In genomic region chr12:460301-461230, GRCh38 we compare ENCODE assay signal across 9 cellular contexts. TPM values are rescaled to one million over a fixed set of nuclear protein-coding genes. Genes with fewer than 3 reads are reported as not detected.
DNase-seq lines count a peak whose midpoint lies in the region; ATAC-seq, FAIRE-seq and TF ChIP-seq lines count a peak whose summit lies in the region.
"Had no signal": no experiment of that assay in that cellular context is flagged by ENCODE, and none has a peak within 500 bp of the region (broad histone marks: within the 10 kb centered on the region; RNA-seq: fewer than 3 reads in every experiment).

No MANE protein-coding gene starts in this region.

- ATAC-seq in Right ventricle myocardium superior (ENCODE audit: poor library complexity) (no peak), Right ventricle myocardium inferior (no peak), HG02852 (IDR thresholded peaks at IDR 0.05; ENCODE audit: unreplicated experiment) (no peak), GM19463 (IDR thresholded peaks at IDR 0.05; ENCODE audit: unreplicated experiment) (no peak)

- H3K4me3 Mint-ChIP-seq in activated CD4-positive, alpha-beta T cell treated with anti-CD3 and anti-CD28 coated beads, Interleukin-2, amount 10 ng/mL, durations not matched to agents 7 days and 5 days: peak overlapping the region; percentile 74
- peak overlapping the region; percentile 86 for H3K4me3 Mint-ChIP-seq in nephron progenitor cell

- H3K36me3 ChIP-seq in endocrine pancreas (ENCODE audit: control insufficient read depth, insufficient read depth, low read length): no peaks in the 10 kb centered on the region

- H3K27me3 ChIP-seq in endocrine pancreas (ENCODE audit: control insufficient read depth, insufficient read depth, low read length): no peaks in the 10 kb centered on the region

- no peak overlapping the region for H3K9ac ChIP-seq in endocrine pancreas (ENCODE audit: control insufficient read depth, insufficient read depth, low read length)

- POLR2A ChIA-PET in activated CD4-positive, alpha-beta T cell treated with anti-CD3 and anti-CD28 coated beads, Interleukin-2, amount 10 ng/mL, durations not matched to agents 7 days and 5 days (lab: Charles Lee): no interaction called here

- H3K9me3 Mint-ChIP-seq in activated CD4-positive, alpha-beta T cell treated with anti-CD3 and anti-CD28 coated beads, Interleukin-2, amount 10 ng/mL, durations not matched to agents 7 days and 5 days: no peaks in the 10 kb centered on the region
- no peaks in the 10 kb centered on the region for H3K9me3 Mint-ChIP-seq in nephron progenitor cell

- H3K9me3 ChIP-seq in endocrine pancreas (ENCODE audit: control insufficient read depth, low read length): no peaks in the 10 kb centered on the region

- no peaks in the 10 kb centered on the region for H3K36me3 Mint-ChIP-seq in activated CD4-positive, alpha-beta T cell treated with anti-CD3 and anti-CD28 coated beads, Interleukin-2, amount 10 ng/mL, durations not matched to agents 7 days and 5 days (ENCODE audit: low read depth)
- peaks cover 5% of the 10 kb centered on the region for H3K36me3 Mint-ChIP-seq in nephron progenitor cell (ENCODE audit: low read depth)

- peaks cover 3% of the 10 kb centered on the region for H3K4me1 ChIP-seq in endocrine pancreas (ENCODE audit: control insufficient read depth, insufficient read depth, low read length)

- H3K27me3 Mint-ChIP-seq in activated CD4-positive, alpha-beta T cell treated with anti-CD3 and anti-CD28 coated beads, Interleukin-2, amount 10 ng/mL, durations not matched to agents 7 days and 5 days: peaks cover 76% of the 10 kb centered on the region
- H3K27me3 Mint-ChIP-seq in nephron progenitor cell (ENCODE audit: low read depth, poor library complexity): peaks cover 52% of the 10 kb centered on the region

- FAIRE-seq in urothelium cell line (lab: Jason Lieb, UNC): no peak
- FAIRE-seq: G401.6 had no signal

- DNase-seq in Right ventricle myocardium superior: peak; percentile 53
- no peak for DNase-seq in Right ventricle myocardium inferior (ENCODE audit: missing footprints)
- DNase-seq in activated CD4-positive, alpha-beta T cell treated with anti-CD3 and anti-CD28 coated beads, Interleukin-2, amount 10 ng/mL, durations not matched to agents 7 days and 5 days: peak; percentile 38
- no peak for DNase-seq in nephron progenitor cell
- DNase-seq in urothelium cell line (ENCODE audit: low spot score): peak; percentile 56

- no peak overlapping the region for H3K27ac Mint-ChIP-seq in activated CD4-positive, alpha-beta T cell treated with anti-CD3 and anti-CD28 coated beads, Interleukin-2, amount 10 ng/mL, durations not matched to agents 7 days and 5 days
- no peak overlapping the region for H3K27ac Mint-ChIP-seq in nephron progenitor cell

- H3K4me3 ChIP-seq in endocrine pancreas (ENCODE audit: control insufficient read depth, insufficient read depth, low read length): peak overlapping the region; percentile 48

- intact Hi-C loops in Right ventricle myocardium superior (cut with DNase I): no loop called here
- intact Hi-C loops in Right ventricle myocardium inferior (cut with DNase I): no loop called here

- CTCF ChIA-PET in activated CD4-positive, alpha-beta T cell treated with anti-CD3 and anti-CD28 coated beads, Interleukin-2, amount 10 ng/mL, durations not matched to agents 7 days and 5 days (lab: Charles Lee): interaction anchor here (1.0 to 3.8 kb wide), 3 partner anchors 7 to 86 kb away, joined by 5 to 44 read pairs (median 5); no protein-coding TSS in a partner anchor

- peaks cover 12% of the 10 kb centered on the region for H3K4me1 Mint-ChIP-seq in activated CD4-positive, alpha-beta T cell treated with anti-CD3 and anti-CD28 coated beads, Interleukin-2, amount 10 ng/mL, durations not matched to agents 7 days and 5 days
- peaks cover 54% of the 10 kb centered on the region for H3K4me1 Mint-ChIP-seq in nephron progenitor cell

- TF ChIP-seq CTCF in nephron progenitor cell (IDR thresholded peaks at IDR 0.05): no peak

RNA-seq across cellular contexts. Expression of gene B4GALNT3, which starts 0.8 kb away (rescaled TPM):
- total RNA-seq in Right ventricle myocardium superior: 32.1 TPM
- total RNA-seq in Right ventricle myocardium inferior: 36.6 TPM
- total RNA-seq in activated CD4-positive, alpha-beta T cell treated with anti-CD3 and anti-CD28 coated beads, Interleukin-2, amount 10 ng/mL, durations not matched to agents 7 days and 5 days: 1 to 10 TPM; 6.1 to 7.0 TPM

RNA-seq across cellular contexts. Expression of gene CCDC77, which starts 59.1 kb away (rescaled TPM):
- total RNA-seq in Right ventricle myocardium superior (2.1 TPM), Right ventricle myocardium inferior (3.1 TPM)
- 10 to 100 TPM; 14.6 TPM for total RNA-seq in activated CD4-positive, alpha-beta T cell treated with anti-CD3 and anti-CD28 coated beads, Interleukin-2, amount 10 ng/mL, durations not matched to agents 7 days and 5 days

Comparison
In these comparisons a context has a peak if more than half of its experiments do, and no peak if none do; other contexts are left out.
1. DNase-seq: peak in Right ventricle myocardium superior (single experiment), activated CD4-positive, alpha-beta T cell treated with anti-CD3 and anti-CD28 coated beads, Interleukin-2, amount 10 ng/mL, durations not matched to agents 7 days and 5 days (single experiment) and urothelium cell line (single experiment); none in Right ventricle myocardium inferior (single experiment) and nephron progenitor cell (single experiment).